Comparison of ENCODE assay signal across 29 cellular contexts in the genomic region with DNA sequence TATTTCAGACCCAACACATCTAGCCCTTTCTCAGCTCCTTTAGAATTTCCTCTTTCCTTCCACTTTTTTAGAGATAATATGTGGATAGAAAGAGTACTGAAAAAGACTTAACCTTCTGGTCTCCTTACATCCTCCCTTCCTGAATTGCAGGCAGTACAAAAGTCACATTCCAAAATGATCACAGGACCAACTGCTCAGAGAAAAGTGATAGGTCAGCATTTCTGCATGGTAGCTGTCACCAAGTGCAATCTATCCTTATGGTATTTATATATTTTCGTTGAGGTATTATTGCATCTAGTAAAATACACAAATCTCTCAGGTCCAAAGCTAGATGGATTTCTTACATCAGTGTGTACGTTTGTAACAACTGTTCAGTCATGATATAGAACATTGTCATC.
"Had no signal": no experiment of that assay in that cellular context is flagged by ENCODE, and none has a peak within 500 bp of the region (broad histone marks: within the 10 kb centered on the region; RNA-seq: fewer than 3 reads in every experiment).

No MANE protein-coding gene starts in this region.

- H3K4me3 Mint-ChIP-seq: activated B cell treated with CpG ODN at 0.5 μM for 24 hours; activated CD4-positive, alpha-beta memory T cell treated with anti-CD3 and anti-CD28 coated beads for 36 hours; activated CD4-positive, alpha-beta T cell treated with anti-CD3 and anti-CD28 coated beads, Interleukin-2, amount 10 ng/mL, durations not matched to agents 7 days and 5 days; activated naive CD4-positive, alpha-beta T cell treated with anti-CD3 and anti-CD28 coated beads, Interleukin-2, amount 10 ng/mL, durations not matched to agents 7 days and 5 days; activated naive CD8-positive, alpha-beta T cell treated with anti-CD3 and anti-CD28 coated beads for 36 hours; activated T-cell treated with anti-CD3 and anti-CD28 coated beads, Interleukin-2, amount 50 U/mL, for 72 hours; T-helper 1 cell treated with Interleukin-12 subunit alpha and Interleukin-12 subunit beta and Interleukin-4 antibody, amounts not matched to agents 30 μg/mL and 1 μg/mL, for 36 hours had no signal

- H3K9ac ChIP-seq: SK-N-SH had no signal

- DNase-seq: activated B cell treated with CpG ODN at 0.5 μM for 24 hours; activated CD4-positive, alpha-beta memory T cell treated with anti-CD3 and anti-CD28 coated beads for 36 hours; activated CD4-positive, alpha-beta T cell treated with anti-CD3 and anti-CD28 coated beads for 1 hour; activated CD4-positive, alpha-beta T cell treated with anti-CD3 and anti-CD28 coated beads, Interleukin-2, amount 10 ng/mL, durations not matched to agents 7 days and 5 days; activated gamma-delta T cell treated with Interleukin-2 at 50 U/mL for 16 hours; activated naive CD4-positive, alpha-beta T cell treated with anti-CD3 and anti-CD28 coated beads, Interleukin-2, amount 10 ng/mL, durations not matched to agents 7 days and 5 days; activated naive CD8-positive, alpha-beta T cell treated with anti-CD3 and anti-CD28 coated beads for 36 hours; activated T-cell treated with anti-CD3 and anti-CD28 coated beads for 4 hours; activated T-cell treated with anti-CD3 and anti-CD28 coated beads, Interleukin-2, amount 50 U/mL, for 72 hours; adrenal gland; anterior cingulate cortex; cerebellar nuclear complex; NCI-H1048; NCI-H1417; NCI-H1930; NCI-H2171 treated with DMSO at 0.1 percent for 48 hours; NCI-H226; NCI-H510A; NCI-H526 treated with DMSO at 0.1 percent for 48 hours; NCI-H82; OCI-M1; Peyer's patch; Right ventricle myocardium superior; SJCRH30; SK-N-SH; SW 1271 had no signal

- H3K4me2 ChIP-seq: SK-N-SH had no signal

- ATAC-seq: activated T-cell treated with anti-CD3 and anti-CD28 coated beads, Interleukin-2, amount 50 U/mL, for 72 hours had no signal

- H3K9me3 ChIP-seq: adrenal gland, Peyer's patch, SJCRH30, SK-N-SH had no signal

- H3K9me3 Mint-ChIP-seq: activated B cell treated with CpG ODN at 0.5 μM for 24 hours; activated CD4-positive, alpha-beta memory T cell treated with anti-CD3 and anti-CD28 coated beads for 36 hours; activated CD4-positive, alpha-beta T cell treated with anti-CD3 and anti-CD28 coated beads, Interleukin-2, amount 10 ng/mL, durations not matched to agents 7 days and 5 days; activated naive CD8-positive, alpha-beta T cell treated with anti-CD3 and anti-CD28 coated beads for 36 hours; activated T-cell treated with anti-CD3 and anti-CD28 coated beads, Interleukin-2, amount 50 U/mL, for 72 hours; activated T-helper 2 cell treated with anti-CD3 and anti-CD28 coated beads, Interferon-gamma antibody, Interleukin-2, Interleukin-4, amounts not matched to agents 10 μg/mL and 5 μg/mL and 100 μg/mL, durations not matched to agents 14 hours and 24 hours and 36 hours; T-helper 1 cell treated with Interleukin-12 subunit alpha and Interleukin-12 subunit beta and Interleukin-4 antibody, amounts not matched to agents 30 μg/mL and 1 μg/mL, for 36 hours had no signal

- H3K4me3 ChIP-seq: adrenal gland, Peyer's patch, SJCRH30 had no signal

- H3K36me3 ChIP-seq: adrenal gland, Peyer's patch, SJCRH30 had no signal

- H3K27ac ChIP-seq: adrenal gland, Peyer's patch, RWPE1, SJCRH30 had no signal

- H3K36me3 Mint-ChIP-seq: activated CD4-positive, alpha-beta memory T cell treated with anti-CD3 and anti-CD28 coated beads for 36 hours; activated naive CD8-positive, alpha-beta T cell treated with anti-CD3 and anti-CD28 coated beads for 36 hours had no signal

- H3K27ac Mint-ChIP-seq: activated B cell treated with CpG ODN at 0.5 μM for 24 hours; activated CD4-positive, alpha-beta memory T cell treated with anti-CD3 and anti-CD28 coated beads for 36 hours; activated CD4-positive, alpha-beta T cell treated with anti-CD3 and anti-CD28 coated beads, Interleukin-2, amount 10 ng/mL, durations not matched to agents 7 days and 5 days; activated naive CD4-positive, alpha-beta T cell treated with anti-CD3 and anti-CD28 coated beads, Interleukin-2, amount 10 ng/mL, durations not matched to agents 7 days and 5 days; activated naive CD8-positive, alpha-beta T cell treated with anti-CD3 and anti-CD28 coated beads for 36 hours; activated T-cell treated with anti-CD3 and anti-CD28 coated beads, Interleukin-2, amount 50 U/mL, for 72 hours; activated T-helper 2 cell treated with anti-CD3 and anti-CD28 coated beads, Interferon-gamma antibody, Interleukin-2, Interleukin-4, amounts not matched to agents 10 μg/mL and 5 μg/mL and 100 μg/mL, durations not matched to agents 14 hours and 24 hours and 36 hours; T-helper 1 cell treated with Interleukin-12 subunit alpha and Interleukin-12 subunit beta and Interleukin-4 antibody, amounts not matched to agents 30 μg/mL and 1 μg/mL, for 36 hours had no signal

- H3K27me3 Mint-ChIP-seq: activated B cell treated with CpG ODN at 0.5 μM for 24 hours; activated CD4-positive, alpha-beta memory T cell treated with anti-CD3 and anti-CD28 coated beads for 36 hours; activated CD4-positive, alpha-beta T cell treated with anti-CD3 and anti-CD28 coated beads, Interleukin-2, amount 10 ng/mL, durations not matched to agents 7 days and 5 days; activated naive CD4-positive, alpha-beta T cell treated with anti-CD3 and anti-CD28 coated beads, Interleukin-2, amount 10 ng/mL, durations not matched to agents 7 days and 5 days; activated naive CD8-positive, alpha-beta T cell treated with anti-CD3 and anti-CD28 coated beads for 36 hours had no signal

- H3K27me3 ChIP-seq: adrenal gland, Peyer's patch, SJCRH30 had no signal
